10 cellular contexts compared by ENCODE assay signal in genomic region chr4:166839615-166840251, GRCh38.
DNase-seq lines count a peak whose midpoint lies in the region; ATAC-seq and TF ChIP-seq lines count a peak whose summit lies in the region.
"Had no signal": no experiment of that assay in that cellular context is flagged by ENCODE, and none has a peak within 500 bp of the region (broad histone marks: within the 10 kb centered on the region; RNA-seq: fewer than 3 reads in every experiment).

No MANE protein-coding gene starts in this region.

- H3K4me1 Mint-ChIP-seq in stimulated activated memory B cell treated with anti-CD40 and anti-IgM and Interleukin-4, amounts not matched to agents 10 μg/mL and 1 μg/mL and 100 μg/mL, for 72 hours, result no peaks in the 10 kb centered on the region
- no peaks in the 10 kb centered on the region for H3K4me1 Mint-ChIP-seq in progenitor cell of endocrine pancreas (ENCODE audit: low read depth)

- H3K4me3 Mint-ChIP-seq in stimulated activated memory B cell treated with anti-CD40 and anti-IgM and Interleukin-4, amounts not matched to agents 10 μg/mL and 1 μg/mL and 100 μg/mL, for 72 hours, result no peak overlapping the region
- H3K4me3 Mint-ChIP-seq in progenitor cell of endocrine pancreas (ENCODE audit: low read depth), result no peak overlapping the region
- H3K4me3 Mint-ChIP-seq: type B pancreatic cell had no signal

- H3K9me3 Mint-ChIP-seq in stimulated activated memory B cell treated with anti-CD40 and anti-IgM and Interleukin-4, amounts not matched to agents 10 μg/mL and 1 μg/mL and 100 μg/mL, for 72 hours, result peaks cover 4% of the 10 kb centered on the region
- peaks cover 16% of the 10 kb centered on the region for H3K9me3 Mint-ChIP-seq in progenitor cell of endocrine pancreas (ENCODE audit: low read depth)
- H3K9me3 Mint-ChIP-seq: type B pancreatic cell had no signal

- no peaks in the 10 kb centered on the region for H3K27me3 Mint-ChIP-seq in stimulated activated memory B cell treated with anti-CD40 and anti-IgM and Interleukin-4, amounts not matched to agents 10 μg/mL and 1 μg/mL and 100 μg/mL, for 72 hours
- H3K27me3 Mint-ChIP-seq in progenitor cell of endocrine pancreas, result no peaks in the 10 kb centered on the region
- H3K27me3 Mint-ChIP-seq: type B pancreatic cell had no signal

- TF ChIP-seq CTCF in progenitor cell of endocrine pancreas (IDR thresholded peaks at IDR 0.05; ENCODE audit: unreplicated experiment), result no peak

- no peaks in the 10 kb centered on the region for H3K36me3 Mint-ChIP-seq in stimulated activated memory B cell treated with anti-CD40 and anti-IgM and Interleukin-4, amounts not matched to agents 10 μg/mL and 1 μg/mL and 100 μg/mL, for 72 hours
- H3K36me3 Mint-ChIP-seq in progenitor cell of endocrine pancreas (ENCODE audit: insufficient read depth), result no peaks in the 10 kb centered on the region
- H3K36me3 Mint-ChIP-seq: type B pancreatic cell had no signal

- DNase-seq in hypothalamus (lab: John Stamatoyannopoulos, UW) (no peak), NCI-H345 treated with DMSO at 0.1 percent for 48 hours (lab: John Stamatoyannopoulos, UW; ENCODE audit: unreplicated experiment) (no peak), progenitor cell of endocrine pancreas (ENCODE audit: low spot score, unreplicated experiment) (no peak)
- DNase-seq: NCI-H2227 treated with DMSO at 0.1 percent for 48 hours had no signal

- peak; percentile 84 for ATAC-seq in GM18907 (IDR thresholded peaks at IDR 0.05; ENCODE audit: unreplicated experiment)
- ATAC-seq in GM21717 (IDR thresholded peaks at IDR 0.05; ENCODE audit: unreplicated experiment), result peak; percentile 86
- peak; percentile 47 for ATAC-seq in HG03097 (IDR thresholded peaks at IDR 0.05; ENCODE audit: low FRiP score, unreplicated experiment)
- ATAC-seq in stimulated activated memory B cell treated with anti-CD40 and anti-IgM and Interleukin-4, amounts not matched to agents 10 μg/mL and 1 μg/mL and 100 μg/mL, for 72 hours, result peak; percentile 63
- ATAC-seq: Right ventricle myocardium inferior had no signal

- H3K27ac Mint-ChIP-seq in stimulated activated memory B cell treated with anti-CD40 and anti-IgM and Interleukin-4, amounts not matched to agents 10 μg/mL and 1 μg/mL and 100 μg/mL, for 72 hours, result no peak overlapping the region
- H3K27ac Mint-ChIP-seq in progenitor cell of endocrine pancreas, result no peak overlapping the region
- H3K27ac Mint-ChIP-seq: type B pancreatic cell had no signal
